In genomic region chr9:83059417-83059816, GRCh38 we compare ENCODE assay signal across 17 cellular contexts. TPM values are rescaled to one million over a fixed set of nuclear protein-coding genes. Genes with fewer than 3 reads are reported as not detected.
DNase-seq lines count a peak whose midpoint lies in the region; ATAC-seq and TF ChIP-seq lines count a peak whose summit lies in the region.
"Had no signal": no experiment of that assay in that cellular context is flagged by ENCODE, and none has a peak within 500 bp of the region (broad histone marks: within the 10 kb centered on the region; RNA-seq: fewer than 3 reads in every experiment).

No MANE protein-coding gene starts in this region.

- peaks cover 5% of the 10 kb centered on the region for H3K9me3 Mint-ChIP-seq in Calu3 (ENCODE audit: low read depth, unreplicated experiment)
- H3K9me3 Mint-ChIP-seq in activated T-helper 17 cell treated with anti-CD3 and anti-CD28 coated beads, Interleukin-2, amount 50 U/mL, for 72 hours = peaks cover 6% of the 10 kb centered on the region
- H3K9me3 Mint-ChIP-seq: HFFc6 had no signal

- TF ChIP-seq CTCF in Calu3 (IDR thresholded peaks at IDR 0.05; ENCODE audit: unreplicated experiment) (no peak), VCaP (conservative IDR thresholded peaks at IDR 0.05) (no peak)

- peak overlapping the region; percentile 86 for H3K27ac Mint-ChIP-seq in Calu3 (ENCODE audit: unreplicated experiment)
- no peak overlapping the region for H3K27ac Mint-ChIP-seq in activated T-helper 17 cell treated with anti-CD3 and anti-CD28 coated beads, Interleukin-2, amount 50 U/mL, for 72 hours
- H3K27ac Mint-ChIP-seq: B cell; CD4-positive, alpha-beta T cell; HFFc6 had no signal

- H3K9me3 ChIP-seq in mucosa of stomach (ENCODE audit: control insufficient read depth, low read length) = no peaks in the 10 kb centered on the region
- H3K9me3 ChIP-seq: SK-N-SH had no signal

- peaks cover 73% of the 10 kb centered on the region for H3K36me3 Mint-ChIP-seq in Calu3 (ENCODE audit: insufficient read depth, unreplicated experiment)
- no peaks in the 10 kb centered on the region for H3K36me3 Mint-ChIP-seq in activated T-helper 17 cell treated with anti-CD3 and anti-CD28 coated beads, Interleukin-2, amount 50 U/mL, for 72 hours (ENCODE audit: low read depth)

- no peaks in the 10 kb centered on the region for H3K36me3 ChIP-seq in mucosa of stomach (ENCODE audit: control insufficient read depth, insufficient read depth, low read length)

- H3K4me3 ChIP-seq in mucosa of stomach (ENCODE audit: low read length) = peak overlapping the region; percentile 37
- H3K4me3 ChIP-seq: K562 had no signal

- peak overlapping the region; percentile 98 for H3K27ac ChIP-seq in VCaP

- CTCF ChIA-PET in Calu3 (lab: Charles Lee) = interaction anchor here (1.0 kb wide), 1 partner anchor 11 kb away, joined by 3 read pairs; no protein-coding TSS in a partner anchor

- no peak for ATAC-seq in activated T-helper 17 cell treated with anti-CD3 and anti-CD28 coated beads, Interleukin-2, amount 50 U/mL, for 72 hours (replicated peaks)
- ATAC-seq: K562, Panc1 had no signal

- H3K27me3 Mint-ChIP-seq in Calu3 (ENCODE audit: unreplicated experiment) = no peaks in the 10 kb centered on the region
- peaks cover 26% of the 10 kb centered on the region for H3K27me3 Mint-ChIP-seq in activated T-helper 17 cell treated with anti-CD3 and anti-CD28 coated beads, Interleukin-2, amount 50 U/mL, for 72 hours

- H3K4me3 Mint-ChIP-seq in Calu3 (ENCODE audit: low read depth, unreplicated experiment) = peak overlapping the region; percentile 85
- H3K4me3 Mint-ChIP-seq in activated T-helper 17 cell treated with anti-CD3 and anti-CD28 coated beads, Interleukin-2, amount 50 U/mL, for 72 hours = no peak overlapping the region
- H3K4me3 Mint-ChIP-seq: B cell; CD4-positive, alpha-beta T cell; HFFc6 had no signal

- peaks cover 17% of the 10 kb centered on the region for H3K4me1 Mint-ChIP-seq in Calu3 (ENCODE audit: low read depth, unreplicated experiment)
- no peaks in the 10 kb centered on the region for H3K4me1 Mint-ChIP-seq in activated T-helper 17 cell treated with anti-CD3 and anti-CD28 coated beads, Interleukin-2, amount 50 U/mL, for 72 hours
- H3K4me1 Mint-ChIP-seq: B cell had no signal

- peaks cover 15% of the 10 kb centered on the region for H3K4me1 ChIP-seq in mucosa of stomach (ENCODE audit: control insufficient read depth, insufficient read depth, low read length)

- BruUV-seq in Calu3 (replicated peaks; lab: Mats Ljungman, UMichigan) = no TSS peak

- no peaks in the 10 kb centered on the region for H3K27me3 ChIP-seq in mucosa of stomach (ENCODE audit: control insufficient read depth, insufficient read depth, low read length)

- H3K9ac ChIP-seq in mucosa of stomach (ENCODE audit: low read length) = peak overlapping the region; percentile 63
- H3K9ac ChIP-seq: SK-N-SH had no signal

- intact Hi-C loops in Calu3 (cut with micrococcal nuclease; ENCODE audit: unreplicated experiment) = no loop called here

- DNase-seq in Calu3 = peak; percentile 39
- DNase-seq in NCI-H2029 (lab: John Stamatoyannopoulos, UW) = peak; percentile 15
- no peak for DNase-seq in activated CD4-positive, CD25-positive, alpha-beta regulatory T cell treated with anti-CD3 and anti-CD28 coated beads, Interleukin-2, amount 50 U/mL, for 72 hours
- DNase-seq in NCI-H1105 (lab: John Stamatoyannopoulos, UW) = no peak
- DNase-seq: CD4-positive, alpha-beta T cell; HFFc6; NCI-H1105 treated with DMSO at 0.1 percent for 48 hours; NCI-H1930; NCI-H345; Right ventricle myocardium superior; SK-N-SH had no signal

RNA-seq across cellular contexts. Expression of gene RASEF, which starts 3.5 kb away (rescaled TPM):
- 38.8 and 47.7 TPM in 2 replicates for total RNA-seq in Calu3 (2022)
- total RNA-seq in activated T-helper 17 cell treated with anti-CD3 and anti-CD28 coated beads, Interleukin-2, amount 50 U/mL, for 72 hours = not detected
- total RNA-seq: B cell; CD4-positive, alpha-beta T cell had no signal

Comparison
In these comparisons a context has a peak if more than half of its experiments do, and no peak if none do; other contexts are left out.
1. DNase-seq: peak in Calu3 (single experiment) and NCI-H2029 (single experiment); none in activated CD4-positive, CD25-positive, alpha-beta regulatory T cell treated with anti-CD3 and anti-CD28 coated beads, Interleukin-2, amount 50 U/mL, for 72 hours (single experiment) and NCI-H1105 (single experiment).
2. RNA of gene RASEF, which starts 3.5 kb away (total RNA-seq): 38.8 to 47.7 TPM in Calu3; not detected in activated T-helper 17 cell treated with anti-CD3 and anti-CD28 coated beads, Interleukin-2, amount 50 U/mL, for 72 hours; every median in the first group is over 10 times any median in the second.